Comparison of ENCODE assay signal across 15 cellular contexts in genomic region chr12:114935658-114936057, GRCh38.
A peak's percentile ranks its signal among the peaks of the same experiment; 100 is the strongest.
DNase-seq lines count a peak whose midpoint lies in the region; ATAC-seq, FAIRE-seq and TF ChIP-seq lines count a peak whose summit lies in the region.
"Had no signal": no experiment of that assay in that cellular context is flagged by ENCODE, and none has a peak within 500 bp of the region (broad histone marks: within the 10 kb centered on the region; RNA-seq: fewer than 3 reads in every experiment).

No MANE protein-coding gene starts in this region.

- intact Hi-C loops in CD4-positive, alpha-beta memory T cell (cut with micrococcal nuclease) = no loop called here

- H3K9me3 ChIP-seq in A549 (peaks cover 13% of the 10 kb centered on the region), RWPE2 (ENCODE audit: severe bottlenecking) (no peaks in the 10 kb centered on the region)
- H3K9me3 ChIP-seq in CD4-positive, alpha-beta memory T cell (ENCODE audit: control insufficient read depth in 1 of 2, low read length in 2 of 2) = no peaks in the 10 kb centered on the region
- H3K9me3 ChIP-seq: SJCRH30 had no signal

- no peak for FAIRE-seq in A549 (lab: Jason Lieb, UNC)

- CTCF ChIA-PET in A549 (lab: Yijun Ruan, JAX) = interaction anchor here (0.6 to 3.4 kb wide), 5 partner anchors 16 to 251 kb away, joined by 3 to 24 read pairs (median 4); partner anchors contain the start of gene TBX3
- CTCF ChIA-PET in CD4-positive, alpha-beta memory T cell (lab: Charles Lee; ENCODE audit: partially characterized antibody) = no interaction called here

- no peaks in the 10 kb centered on the region for H3K36me3 ChIP-seq in RWPE2 (ENCODE audit: low read depth)
- H3K36me3 ChIP-seq in CD4-positive, alpha-beta memory T cell (ENCODE audit: insufficient read depth, low read length) = no peaks in the 10 kb centered on the region
- H3K36me3 ChIP-seq: SJCRH30 had no signal

- no peaks in the 10 kb centered on the region for H3K27me3 Mint-ChIP-seq in CD4-positive, alpha-beta memory T cell
- H3K27me3 Mint-ChIP-seq: activated B cell treated with CpG ODN at 0.5 μM for 24 hours had no signal

- no peak overlapping the region for H3K4me3 ChIP-seq in A549
- no peak overlapping the region for H3K4me3 ChIP-seq in GM12875 (ENCODE audit: low read depth, low read length)
- H3K4me3 ChIP-seq in RWPE2 (ENCODE audit: severe bottlenecking) = no peak overlapping the region
- H3K4me3 ChIP-seq in CD4-positive, alpha-beta memory T cell (ENCODE audit: low read length in 2 of 2) = no peak overlapping the region
- H3K4me3 ChIP-seq: SJCRH30 had no signal

- H3K4me2 ChIP-seq in A549 = no peak overlapping the region

- TF ChIP-seq POLR2A in A549 (IDR thresholded peaks at IDR 0.05; ENCODE audit: low read length) = no peak

- no peaks in the 10 kb centered on the region for H3K4me1 Mint-ChIP-seq in CD4-positive, alpha-beta memory T cell
- H3K4me1 Mint-ChIP-seq: activated B cell treated with CpG ODN at 0.5 μM for 24 hours had no signal

- TF ChIP-seq EP300 in A549 (IDR thresholded peaks at IDR 0.05) = no peak

- DNase-seq in A549 (ENCODE audit: low read depth in 1 of 2, low spot score in 1 of 2) (peak in 1 of 2 experiments; percentile 46), RWPE2 (ENCODE audit: low spot score) (no peak), globus pallidus (ENCODE audit: low spot score) (peak; percentile 26), dedifferentiated amniotic fluid mesenchymal stem cell (ENCODE audit: extremely low spot score) (no peak)
- no peak for DNase-seq in CD4-positive, alpha-beta memory T cell
- no peak for DNase-seq in activated CD4-positive, CD25-positive, alpha-beta regulatory T cell (lab: John Stamatoyannopoulos, UW)
- DNase-seq: activated B cell treated with CpG ODN at 0.5 μM for 24 hours; central memory CD4-positive, alpha-beta T cell; H7; KBM-7; NCI-H226; stimulated activated CD4-positive, alpha-beta T cell treated with anti-CD3 and anti-CD28 coated beads, Interleukin-12 subunit alpha, Interleukin-12 subunit beta, amount 100 ng/mL, for 4 hours had no signal

- no peak overlapping the region for H3K4me3 Mint-ChIP-seq in CD4-positive, alpha-beta memory T cell
- H3K4me3 Mint-ChIP-seq: activated B cell treated with CpG ODN at 0.5 μM for 24 hours had no signal

- TF ChIP-seq RAD21 in A549 (conservative IDR thresholded peaks at IDR 0.05 in 1 of 2, IDR thresholded peaks at IDR 0.05 in 1 of 2) = peak; percentile 36 to 46; a peak in 2 of 5 replicates

- WGBS in A549 (ENCODE audit: missing lambda C conversion rate) = 91% methylated on average over 2 of the region's 2 CpGs

- peaks cover 25% of the 10 kb centered on the region for H3K4me1 ChIP-seq in A549
- H3K4me1 ChIP-seq in RWPE2 (ENCODE audit: insufficient read depth, poor library complexity, severe bottlenecking) = peaks cover 35% of the 10 kb centered on the region
- no peaks in the 10 kb centered on the region for H3K4me1 ChIP-seq in CD4-positive, alpha-beta memory T cell (ENCODE audit: insufficient read depth, low read length)
- H3K4me1 ChIP-seq: SJCRH30 had no signal

- H3K36me3 Mint-ChIP-seq in CD4-positive, alpha-beta memory T cell = no peaks in the 10 kb centered on the region

- no peaks in the 10 kb centered on the region for H3K27me3 ChIP-seq in RWPE2 (ENCODE audit: insufficient read depth, poor library complexity, severe bottlenecking)
- H3K27me3 ChIP-seq in CD4-positive, alpha-beta memory T cell (ENCODE audit: insufficient read depth, low read length) = no peaks in the 10 kb centered on the region
- H3K27me3 ChIP-seq: SJCRH30 had no signal

- peak overlapping the region; percentile 73 to 93; a peak in 5 of 6 replicates for H3K27ac ChIP-seq in A549
- H3K27ac ChIP-seq in RWPE2 (ENCODE audit: poor library complexity, severe bottlenecking) = peak overlapping the region; percentile 27
- no peak overlapping the region for H3K27ac ChIP-seq in CD4-positive, alpha-beta memory T cell (ENCODE audit: low read depth, low read length)
- H3K27ac ChIP-seq: SJCRH30 had no signal

- peaks cover 0 to 21% (median 7%) of the 10 kb centered on the region in 8 donors for H3K9me3 Mint-ChIP-seq in CD4-positive, alpha-beta memory T cell

- peak; percentile 32 for TF ChIP-seq CTCF in A549 (IDR thresholded peaks at IDR 0.05)
- TF ChIP-seq CTCF in GM12875 (IDR thresholded peaks at IDR 0.05; ENCODE audit: borderline replicate concordance, insufficient read depth, low read depth, low read length) = 0 out of 2 replicates have a peak, but pooled peaks have one; percentile 2
- no peak for TF ChIP-seq CTCF in RWPE2 (IDR thresholded peaks at IDR 0.05; ENCODE audit: poor library complexity, severe bottlenecking)

- ATAC-seq in A549 (no peak), RWPE2 (ENCODE audit: low read depth) (no peak), GM19467 (IDR thresholded peaks at IDR 0.05; ENCODE audit: unreplicated experiment) (no peak)

- POLR2A ChIA-PET in A549 (lab: Yijun Ruan, JAX) = interaction anchor here (0.6 kb wide), 1 partner anchor 17 kb away, joined by 3 read pairs; no protein-coding TSS in a partner anchor
- POLR2A ChIA-PET in CD4-positive, alpha-beta memory T cell (lab: Charles Lee; ENCODE audit: partially characterized antibody) = no interaction called here

- H3K27ac Mint-ChIP-seq in CD4-positive, alpha-beta memory T cell = no peak overlapping the region
- H3K27ac Mint-ChIP-seq: activated B cell treated with CpG ODN at 0.5 μM for 24 hours had no signal

TF ChIP-seq in A549, 52 proteins besides CTCF, POLR2A, EP300 and RAD21:
- TF ChIP-seq EHMT2 (IDR thresholded peaks at IDR 0.05; ENCODE audit: low read depth) (0 out of 2 replicates have a peak, but pooled peaks have one; percentile 37), HDAC2 (IDR thresholded peaks at IDR 0.05) (no peak)
